ENCODE assay signal across 8 cellular contexts in the genomic region with DNA sequence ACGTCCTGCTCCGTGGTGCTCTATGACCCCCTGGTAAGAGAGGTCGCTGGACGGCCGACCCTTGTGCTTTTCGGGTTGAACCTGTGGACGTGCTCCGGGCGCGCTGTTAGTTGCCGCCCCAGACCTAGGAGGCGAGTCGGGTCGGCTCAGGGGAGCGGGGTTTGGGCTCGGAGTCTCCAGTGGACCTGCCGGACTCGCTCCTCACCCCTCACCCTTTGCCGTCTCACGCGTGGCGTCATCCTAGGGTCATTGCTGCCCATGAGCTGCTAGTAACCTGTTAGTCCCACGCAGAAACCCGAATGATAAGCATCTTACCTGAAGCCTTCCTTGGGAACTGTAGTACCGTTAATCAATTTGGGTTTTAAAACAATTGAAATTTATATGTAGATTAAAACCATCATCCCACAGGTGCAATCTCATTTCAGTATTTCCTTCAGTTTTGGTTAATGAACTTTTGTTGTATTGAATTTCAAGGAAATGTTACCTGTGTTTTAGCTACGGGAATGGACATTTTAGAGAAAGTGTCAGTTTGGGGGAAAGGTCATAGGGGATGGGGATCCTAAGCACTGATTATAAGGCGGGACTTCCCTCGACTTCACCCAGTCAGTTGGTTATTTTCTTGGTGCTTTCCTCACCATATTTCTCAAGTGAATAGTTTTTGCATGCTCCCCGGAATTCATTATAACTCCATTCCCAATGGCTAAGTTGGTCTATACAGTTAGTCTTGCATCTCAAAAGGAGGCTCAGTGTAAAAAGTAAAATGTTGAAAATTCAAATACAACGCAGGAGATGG. TPM values are rescaled to one million over a fixed set of nuclear protein-coding genes. Genes with fewer than 3 reads are reported as not detected.
A peak's percentile ranks its signal among the peaks of the same experiment; 100 is the strongest.
DNase-seq lines count a peak whose midpoint lies in the region; ATAC-seq and TF ChIP-seq lines count a peak whose summit lies in the region.

No MANE protein-coding gene starts in this region.

- peak overlapping the region; percentile 98 for H3K27ac Mint-ChIP-seq in CD8-positive, alpha-beta T cell
- peak overlapping the region; percentile 96 to 99 for H3K27ac Mint-ChIP-seq in stimulated activated naive CD8-positive, alpha-beta T cell treated with anti-CD3 and anti-CD28 coated beads, Interleukin-15, amount 100 ng/mL, for 72 hours

- H3K36me3 ChIP-seq in CD8-positive, alpha-beta T cell (ENCODE audit: insufficient read depth, low read length), result no peaks in the 10 kb centered on the region
- peaks cover 0 to 4% of the 10 kb centered on the region in 2 donors for H3K36me3 ChIP-seq in adrenal gland (replicated peaks in 1 of 2)

- no peak for DNase-seq in CD8-positive, alpha-beta T cell
- DNase-seq in adrenal gland (no peak), NCI-H2081 (lab: John Stamatoyannopoulos, UW) (no peak), KBM-7 (no peak)
- DNase-seq in stimulated activated naive CD8-positive, alpha-beta T cell treated with anti-CD3 and anti-CD28 coated beads, Interleukin-15, amount 100 ng/mL, for 72 hours, result no peak

- H3K9me3 Mint-ChIP-seq in CD8-positive, alpha-beta T cell, result no peaks in the 10 kb centered on the region
- no peaks in the 10 kb centered on the region for H3K9me3 Mint-ChIP-seq in stimulated activated naive CD8-positive, alpha-beta T cell treated with anti-CD3 and anti-CD28 coated beads, Interleukin-15, amount 100 ng/mL, for 72 hours

- H3K4me1 Mint-ChIP-seq in CD8-positive, alpha-beta T cell (ENCODE audit: low read depth), result peaks cover 66% of the 10 kb centered on the region
- H3K4me1 Mint-ChIP-seq in stimulated activated naive CD8-positive, alpha-beta T cell treated with anti-CD3 and anti-CD28 coated beads, Interleukin-15, amount 100 ng/mL, for 72 hours, result peaks cover 64% of the 10 kb centered on the region

- peak overlapping the region; percentile 94 for H3K27ac ChIP-seq in CD8-positive, alpha-beta T cell (ENCODE audit: low read depth, low read length)
- peak overlapping the region; percentile 93 to 100 (median 97) for H3K27ac ChIP-seq in adrenal gland

- no peak for TF ChIP-seq POLR2A in adrenal gland (IDR thresholded peaks at IDR 0.05)

- no peak for TF ChIP-seq CTCF in CD8-positive, alpha-beta T cell (IDR thresholded peaks at IDR 0.05)
- no peak for TF ChIP-seq CTCF in adrenal gland (IDR thresholded peaks at IDR 0.05)

- intact Hi-C loops in CD8-positive, alpha-beta T cell (cut with DNase I, micrococcal nuclease), result loop anchor here in 1 of 2 experiments (5.0 to 10.0 kb wide), 2 partner anchors 545 to 838 kb away; partner anchors contain the start of genes GALNT1 and ZSCAN30
- intact Hi-C loops in adrenal gland (cut with DNase I), result no loop called here

- H3K4me1 ChIP-seq in CD8-positive, alpha-beta T cell (ENCODE audit: insufficient read depth, low read length), result peaks cover 47% of the 10 kb centered on the region
- H3K4me1 ChIP-seq in adrenal gland (replicated peaks in 1 of 2), result peaks cover 9 to 27% of the 10 kb centered on the region in 2 donors

- POLR2A ChIA-PET in CD8-positive, alpha-beta T cell (lab: Charles Lee), result interaction anchor here (0.8 to 2.5 kb wide), 5 partner anchors 10 to 158 kb away, joined by 3 to 16 read pairs (median 10); partner anchors contain the start of genes RMP24 and RPRD1A

- peak overlapping the region; percentile 100 for H3K4me3 ChIP-seq in CD8-positive, alpha-beta T cell (ENCODE audit: low read depth, low read length)
- peak overlapping the region; percentile 48 to 90 (median 86) for H3K4me3 ChIP-seq in adrenal gland
- H3K4me3 ChIP-seq in iPS-18c (ENCODE audit: insufficient read depth, low read depth, low read length), result peak overlapping the region; percentile 95

- in situ Hi-C loops in KBM-7 (cut with MboI; ENCODE audit: low pct_unique_long_range_greater_than_20kb, low sequenced_read_pairs), result no loop called here

- 2 to 5% (median 4%) methylated on average over 17 to 30 of the region's 30 CpGs for WGBS in adrenal gland, 4 donors

- H3K27me3 Mint-ChIP-seq in CD8-positive, alpha-beta T cell (ENCODE audit: low read depth), result no peaks in the 10 kb centered on the region
- H3K27me3 Mint-ChIP-seq in stimulated activated naive CD8-positive, alpha-beta T cell treated with anti-CD3 and anti-CD28 coated beads, Interleukin-15, amount 100 ng/mL, for 72 hours, result no peaks in the 10 kb centered on the region

- peaks cover 36% of the 10 kb centered on the region for H3K36me3 Mint-ChIP-seq in CD8-positive, alpha-beta T cell

- H3K9me3 ChIP-seq in CD8-positive, alpha-beta T cell (ENCODE audit: low read length), result no peaks in the 10 kb centered on the region
- H3K9me3 ChIP-seq in adrenal gland (replicated peaks in 1 of 3) (no peaks in the 10 kb centered on the region), iPS-18c (ENCODE audit: control insufficient read depth, insufficient read depth, low read length) (no peaks in the 10 kb centered on the region)

- H3K27me3 ChIP-seq in CD8-positive, alpha-beta T cell (ENCODE audit: insufficient read depth, low read length), result no peaks in the 10 kb centered on the region
- H3K27me3 ChIP-seq in adrenal gland, result no peaks in the 10 kb centered on the region

- CTCF ChIA-PET in CD8-positive, alpha-beta T cell (lab: Charles Lee), result interaction anchor here (0.6 to 1.7 kb wide), 6 partner anchors 9 to 34 kb away, joined by 3 to 5 read pairs (median 3); no protein-coding TSS in a partner anchor

- H3K4me3 Mint-ChIP-seq in CD8-positive, alpha-beta T cell, result peak overlapping the region; percentile 95
- H3K4me3 Mint-ChIP-seq in stimulated activated naive CD8-positive, alpha-beta T cell treated with anti-CD3 and anti-CD28 coated beads, Interleukin-15, amount 100 ng/mL, for 72 hours, result peak overlapping the region; percentile 89 to 97

- ATAC-seq in CD8-positive, alpha-beta T cell, result no peak
- ATAC-seq in GM19452 (IDR thresholded peaks at IDR 0.05; ENCODE audit: unreplicated experiment) (peak; percentile 21), HG03457 (IDR thresholded peaks at IDR 0.05; ENCODE audit: unreplicated experiment) (peak; percentile 4)
- ATAC-seq in stimulated activated naive CD8-positive, alpha-beta T cell treated with anti-CD3 and anti-CD28 coated beads, Interleukin-15, amount 100 ng/mL, for 72 hours, result peak; percentile 14

RNA-seq across cellular contexts. Expression of gene ELP2, which starts 0.5 kb away (rescaled TPM):
- total RNA-seq in CD8-positive, alpha-beta T cell, result 100 to 1,000 TPM; 212 to 222 TPM
- 10 to 100 TPM; 27.4 to 78.7 (median 61.5) TPM for total RNA-seq in adrenal gland
- polyA plus RNA-seq in adrenal gland, result 100 to 1,000 TPM in 1 of 3 donors, 10 to 100 TPM in 2; 52.4 to 150 (median 97.4) TPM

RNA-seq across cellular contexts. Expression of gene SLC39A6, which starts 1.1 kb away (rescaled TPM):
- 10 to 100 TPM; 12.3 to 14.4 TPM for total RNA-seq in CD8-positive, alpha-beta T cell
- 10 to 100 TPM; 30.5 to 42.9 (median 39.2) TPM for total RNA-seq in adrenal gland
- polyA plus RNA-seq in adrenal gland, result 10 to 100 TPM in 1 of 3 donors, 1 to 10 TPM in 2; 4.3 to 54.2 (median 6.1) TPM

RNA-seq across cellular contexts. Expression of gene MOCOS, which starts 57.1 kb away (rescaled TPM):
- total RNA-seq in CD8-positive, alpha-beta T cell, result not detected
- total RNA-seq in adrenal gland, result 10 to 100 TPM; 15.3 to 88.1 (median 21.4) TPM
- polyA plus RNA-seq in adrenal gland, result 10 to 100 TPM in 2 of 3 donors, 1 to 10 TPM in 1; 7.6 to 48.1 (median 10.0) TPM

Comparison
In these comparisons a context has a peak if more than half of its experiments do, and no peak if none do; other contexts are left out.
1. RNA of gene MOCOS, which starts 57.1 kb away (total RNA-seq): 15.3 to 88.1 TPM in adrenal gland; not detected in CD8-positive, alpha-beta T cell; every median in the first group is over 10 times any median in the second.
2. Peak in every context shown above with its lines, with median percentiles within 50 percentile points of each other: H3K4me3 ChIP-seq.